ENCODE assay signal across 3 cellular contexts in genomic region chr17:37432671-37433070, GRCh38.
A peak's percentile ranks its signal among the peaks of the same experiment; 100 is the strongest.
TF ChIP-seq lines count a peak whose summit lies in the region.

No MANE protein-coding gene starts in this region.

TF ChIP-seq in HepG2, 621 proteins besides CTCF, POLR2A, EP300 and RAD21:
- TF ChIP-seq SMAD3 (CRISPR knock-in tag; IDR thresholded peaks at IDR 0.05) (no peak), IRX3 (CRISPR knock-in tag; IDR thresholded peaks at IDR 0.05; ENCODE audit: borderline replicate concordance, low read depth) (no peak), BATF2 (CRISPR knock-in tag; IDR thresholded peaks at IDR 0.05) (no peak), BHLHE40 (IDR thresholded peaks at IDR 0.05; ENCODE audit: low read length) (no peak), ZNF7 (CRISPR knock-in tag; IDR thresholded peaks at IDR 0.05) (peak; percentile 60)

TF ChIP-seq in HEK293, 187 proteins besides CTCF, POLR2A, EP300 and RAD21:
- no peak for TF ChIP-seq GLI4 (tag by site-specific recombination; IDR thresholded peaks at IDR 0.05)
- no peak for TF ChIP-seq ZBTB21 (tag by site-specific recombination; IDR thresholded peaks at IDR 0.05)
- TF ChIP-seq ZNF362 (tag by site-specific recombination; IDR thresholded peaks at IDR 0.05): peak; percentile 83
- no peak for TF ChIP-seq ZNF174 (tag by site-specific recombination; IDR thresholded peaks at IDR 0.05)

TF ChIP-seq in GM12878, 131 proteins besides CTCF, POLR2A, EP300 and RAD21:
- TF ChIP-seq HDAC2 (IDR thresholded peaks at IDR 0.05) (no peak), YBX1 (IDR thresholded peaks at IDR 0.05) (no peak), ZNF384 (IDR thresholded peaks at IDR 0.05; ENCODE audit: borderline replicate concordance, low read depth, low read length) (peak; percentile 44; the same call in 1 of the 2 replicates), BCL11A (IDR thresholded peaks at IDR 0.05; ENCODE audit: low read depth, low read length) (no peak), RELB (IDR thresholded peaks at IDR 0.05; ENCODE audit: low read depth) (no peak), YY1 (IDR thresholded peaks at IDR 0.05; ENCODE audit: low read depth, low read length) (no peak)
- TF ChIP-seq, protein P1, sequence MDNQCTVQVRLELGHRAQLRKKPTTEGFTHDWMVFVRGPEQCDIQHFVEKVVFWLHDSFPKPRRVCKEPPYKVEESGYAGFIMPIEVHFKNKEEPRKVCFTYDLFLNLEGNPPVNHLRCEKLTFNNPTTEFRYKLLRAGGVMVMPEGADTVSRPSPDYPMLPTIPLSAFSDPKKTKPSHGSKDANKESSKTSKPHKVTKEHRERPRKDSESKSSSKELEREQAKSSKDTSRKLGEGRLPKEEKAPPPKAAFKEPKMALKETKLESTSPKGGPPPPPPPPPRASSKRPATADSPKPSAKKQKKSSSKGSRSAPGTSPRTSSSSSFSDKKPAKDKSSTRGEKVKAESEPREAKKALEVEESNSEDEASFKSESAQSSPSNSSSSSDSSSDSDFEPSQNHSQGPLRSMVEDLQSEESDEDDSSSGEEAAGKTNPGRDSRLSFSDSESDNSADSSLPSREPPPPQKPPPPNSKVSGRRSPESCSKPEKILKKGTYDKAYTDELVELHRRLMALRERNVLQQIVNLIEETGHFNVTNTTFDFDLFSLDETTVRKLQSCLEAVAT (IDR thresholded peaks at IDR 0.05): no peak
